ENCODE assay signal across 29 cellular contexts in genomic region chr9:89390578-89390977, GRCh38.
DNase-seq lines count a peak whose midpoint lies in the region; ATAC-seq and TF ChIP-seq lines count a peak whose summit lies in the region.
"Had no signal": no experiment of that assay in that cellular context is flagged by ENCODE, and none has a peak within 500 bp of the region (broad histone marks: within the 10 kb centered on the region; RNA-seq: fewer than 3 reads in every experiment).

No MANE protein-coding gene starts in this region.

- H3K9ac ChIP-seq in endodermal cell (ENCODE audit: extremely low read depth, low read length, poor library complexity, severe bottlenecking), result no peak overlapping the region

- H3K4me1 ChIP-seq in endodermal cell (ENCODE audit: control insufficient read depth, insufficient read depth, low read length) (peaks cover 11% of the 10 kb centered on the region), spleen (peaks cover 3 to 42% (median 32%) of the 10 kb centered on the region in 6 donors)

- CTCF ChIA-PET in activated naive CD4-positive, alpha-beta T cell treated with anti-CD3 and anti-CD28 coated beads for 36 hours (lab: Charles Lee), result interaction anchor here (2.3 kb wide), 1 partner anchor 158 kb away, joined by 10 read pairs; no protein-coding TSS in a partner anchor
- CTCF ChIA-PET in activated naive CD4-positive, alpha-beta T cell treated with anti-CD3 and anti-CD28 coated beads, Interleukin-2, amount 10 ng/mL, durations not matched to agents 7 days and 5 days (lab: Charles Lee), result no interaction called here

- H3K9me3 ChIP-seq in T-helper 17 cell (ENCODE audit: control insufficient read depth, low read length, poor library complexity, severe bottlenecking), result no peaks in the 10 kb centered on the region
- no peaks in the 10 kb centered on the region for H3K9me3 ChIP-seq in endodermal cell (ENCODE audit: control insufficient read depth, low read length)
- no peaks in the 10 kb centered on the region for H3K9me3 ChIP-seq in spleen
- H3K9me3 ChIP-seq: left lung, MG63, transverse colon had no signal

- H3K4me3 ChIP-seq in endodermal cell (ENCODE audit: low read length), result no peak overlapping the region
- H3K4me3 ChIP-seq in spleen, result no peak overlapping the region
- H3K4me3 ChIP-seq: left lung, MG63, skin epidermis, transverse colon had no signal

- DNase-seq in activated naive CD4-positive, alpha-beta T cell treated with anti-CD3 and anti-CD28 coated beads for 36 hours, result no peak
- no peak for DNase-seq in activated naive CD4-positive, alpha-beta T cell treated with anti-CD3 and anti-CD28 coated beads, Interleukin-2, amount 10 ng/mL, durations not matched to agents 7 days and 5 days
- DNase-seq in T-helper 17 cell (no peak), endodermal cell (no peak), spleen (no peak), NCI-H2171 (lab: John Stamatoyannopoulos, UW) (no peak), progenitor cell of endocrine pancreas (ENCODE audit: low spot score, unreplicated experiment) (no peak)
- DNase-seq: activated T-cell treated with anti-CD3 and anti-CD28 coated beads, Interleukin-2, amount 50 U/mL, for 72 hours; cerebellar nuclear complex; COR-L47; GDM1; HCEC 1CT; hypothalamus; KG1; left lung; mesendoderm; MG63; NCI-H1436; NCI-H2081 treated with DMSO at 0.1 percent for 48 hours; NCI-H748 treated with DMSO at 0.1 percent for 48 hours; occipital lobe; retina; SIG-M5; SW 1271; transverse colon had no signal

- H3K36me3 ChIP-seq in endodermal cell (ENCODE audit: control insufficient read depth, insufficient read depth, low read length) (peaks cover 10% of the 10 kb centered on the region), spleen (peaks cover 0 to 100% (median 96%) of the 10 kb centered on the region in 6 donors)
- H3K36me3 ChIP-seq: MG63 had no signal

- intact Hi-C loops in activated naive CD4-positive, alpha-beta T cell treated with anti-CD3 and anti-CD28 coated beads for 36 hours (cut with micrococcal nuclease), result no loop called here
- intact Hi-C loops in spleen (cut with DNase I; ENCODE audit: low total_unique reads), result no loop called here

- no peak for TF ChIP-seq POLR2A in spleen (IDR thresholded peaks at IDR 0.05)

- no peaks in the 10 kb centered on the region for H3K27me3 Mint-ChIP-seq in activated naive CD4-positive, alpha-beta T cell treated with anti-CD3 and anti-CD28 coated beads for 36 hours (ENCODE audit: low read depth)
- H3K27me3 Mint-ChIP-seq in activated naive CD4-positive, alpha-beta T cell treated with anti-CD3 and anti-CD28 coated beads, Interleukin-2, amount 10 ng/mL, durations not matched to agents 7 days and 5 days, result no peaks in the 10 kb centered on the region
- H3K27me3 Mint-ChIP-seq in T-helper 17 cell (no peaks in the 10 kb centered on the region), endodermal cell (ENCODE audit: insufficient read depth) (no peaks in the 10 kb centered on the region), progenitor cell of endocrine pancreas (no peaks in the 10 kb centered on the region)
- H3K27me3 Mint-ChIP-seq: B cell had no signal

- H3K27me3 ChIP-seq in endodermal cell (ENCODE audit: control insufficient read depth, insufficient read depth, low read length, poor library complexity, severe bottlenecking), result no peaks in the 10 kb centered on the region
- H3K27me3 ChIP-seq in spleen (replicated peaks in 1 of 7), result no peaks in the 10 kb centered on the region
- H3K27me3 ChIP-seq: left lung, MG63, transverse colon had no signal

- H3K9me3 Mint-ChIP-seq in activated naive CD4-positive, alpha-beta T cell treated with anti-CD3 and anti-CD28 coated beads for 36 hours, result no peaks in the 10 kb centered on the region
- H3K9me3 Mint-ChIP-seq in activated naive CD4-positive, alpha-beta T cell treated with anti-CD3 and anti-CD28 coated beads, Interleukin-2, amount 10 ng/mL, durations not matched to agents 7 days and 5 days, result no peaks in the 10 kb centered on the region
- H3K9me3 Mint-ChIP-seq in endodermal cell (no peaks in the 10 kb centered on the region), progenitor cell of endocrine pancreas (ENCODE audit: low read depth) (no peaks in the 10 kb centered on the region)
- H3K9me3 Mint-ChIP-seq: activated T-cell treated with anti-CD3 and anti-CD28 coated beads, Interleukin-2, amount 50 U/mL, for 72 hours had no signal

- H3K4me1 Mint-ChIP-seq in activated naive CD4-positive, alpha-beta T cell treated with anti-CD3 and anti-CD28 coated beads for 36 hours (ENCODE audit: low read depth), result no peaks in the 10 kb centered on the region
- H3K4me1 Mint-ChIP-seq in activated naive CD4-positive, alpha-beta T cell treated with anti-CD3 and anti-CD28 coated beads, Interleukin-2, amount 10 ng/mL, durations not matched to agents 7 days and 5 days, result no peaks in the 10 kb centered on the region
- H3K4me1 Mint-ChIP-seq in T-helper 17 cell (peaks cover 7% of the 10 kb centered on the region), endodermal cell (peaks cover 11% of the 10 kb centered on the region), progenitor cell of endocrine pancreas (ENCODE audit: low read depth) (peaks cover 7% of the 10 kb centered on the region)

- TF ChIP-seq CTCF in endodermal cell (conservative IDR thresholded peaks at IDR 0.05) (no peak), spleen (IDR thresholded peaks at IDR 0.05 in 8 of 11, conservative IDR thresholded peaks at IDR 0.05 in 3 of 11) (no peak), progenitor cell of endocrine pancreas (IDR thresholded peaks at IDR 0.05; ENCODE audit: unreplicated experiment) (no peak)

- peaks cover 64% of the 10 kb centered on the region for H3K36me3 Mint-ChIP-seq in activated naive CD4-positive, alpha-beta T cell treated with anti-CD3 and anti-CD28 coated beads for 36 hours (ENCODE audit: low read depth)
- H3K36me3 Mint-ChIP-seq in activated naive CD4-positive, alpha-beta T cell treated with anti-CD3 and anti-CD28 coated beads, Interleukin-2, amount 10 ng/mL, durations not matched to agents 7 days and 5 days, result peaks cover 88% of the 10 kb centered on the region
- H3K36me3 Mint-ChIP-seq in T-helper 17 cell (ENCODE audit: low read depth) (peaks cover 6% of the 10 kb centered on the region), endodermal cell (ENCODE audit: low read depth) (peaks cover 40% of the 10 kb centered on the region), progenitor cell of endocrine pancreas (ENCODE audit: insufficient read depth) (peaks cover 15% of the 10 kb centered on the region)

- no peak overlapping the region for H3K4me3 Mint-ChIP-seq in activated naive CD4-positive, alpha-beta T cell treated with anti-CD3 and anti-CD28 coated beads for 36 hours
- no peak overlapping the region for H3K4me3 Mint-ChIP-seq in activated naive CD4-positive, alpha-beta T cell treated with anti-CD3 and anti-CD28 coated beads, Interleukin-2, amount 10 ng/mL, durations not matched to agents 7 days and 5 days
- H3K4me3 Mint-ChIP-seq in T-helper 17 cell (peak overlapping the region; percentile 49), endodermal cell (no peak overlapping the region), progenitor cell of endocrine pancreas (ENCODE audit: low read depth) (no peak overlapping the region)
- H3K4me3 Mint-ChIP-seq: activated T-cell treated with anti-CD3 and anti-CD28 coated beads, Interleukin-2, amount 50 U/mL, for 72 hours; B cell had no signal

- 92 to 93% methylated on average over 4 to 5 of the region's 5 CpGs for WGBS in endodermal cell (ENCODE audit: insufficient coverage in 1 of 2, insufficient read length in 1 of 2), 2 experiments
- WGBS in spleen, 5 donors, result 68 to 89% (median 77%) methylated on average over 3 to 5 of the region's 5 CpGs

- peak overlapping the region; percentile 63 for H3K27ac Mint-ChIP-seq in activated naive CD4-positive, alpha-beta T cell treated with anti-CD3 and anti-CD28 coated beads for 36 hours
- H3K27ac Mint-ChIP-seq in activated naive CD4-positive, alpha-beta T cell treated with anti-CD3 and anti-CD28 coated beads, Interleukin-2, amount 10 ng/mL, durations not matched to agents 7 days and 5 days, result no peak overlapping the region
- no peak overlapping the region for H3K27ac Mint-ChIP-seq in T-helper 17 cell
- H3K27ac Mint-ChIP-seq in endodermal cell, result peak overlapping the region; percentile 75
- H3K27ac Mint-ChIP-seq in progenitor cell of endocrine pancreas, result no peak overlapping the region
- H3K27ac Mint-ChIP-seq: activated T-cell treated with anti-CD3 and anti-CD28 coated beads, Interleukin-2, amount 50 U/mL, for 72 hours; B cell had no signal

- H3K27ac ChIP-seq in endodermal cell (ENCODE audit: low read depth, low read length) (no peak overlapping the region), spleen (peak overlapping the region in 6 of 8 donors; percentile 14 to 91 (median 64))
- H3K27ac ChIP-seq: transverse colon had no signal

- no peak for ATAC-seq in T-helper 17 cell
- no peak for ATAC-seq in GM18858 (IDR thresholded peaks at IDR 0.05; ENCODE audit: unreplicated experiment)
- ATAC-seq: activated CD4-positive, CD25-positive, alpha-beta regulatory T cell treated with anti-CD3 and anti-CD28 coated beads, Interleukin-2, amount 50 U/mL, for 24 hours; left lung had no signal

Comparison
In these comparisons a context has a peak if more than half of its experiments do, and no peak if none do; other contexts are left out.
1. H3K27ac Mint-ChIP-seq: peak in activated naive CD4-positive, alpha-beta T cell treated with anti-CD3 and anti-CD28 coated beads for 36 hours (single experiment) and endodermal cell (single experiment); none in activated naive CD4-positive, alpha-beta T cell treated with anti-CD3 and anti-CD28 coated beads, Interleukin-2, amount 10 ng/mL, durations not matched to agents 7 days and 5 days (single experiment), T-helper 17 cell (single experiment) and progenitor cell of endocrine pancreas (single experiment).